In genomic region chr3:193801094-193801493, GRCh38 we compare ENCODE assay signal across 23 cellular contexts.
DNase-seq lines count a peak whose midpoint lies in the region; ATAC-seq, FAIRE-seq and TF ChIP-seq lines count a peak whose summit lies in the region.
"Had no signal": no experiment of that assay in that cellular context is flagged by ENCODE, and none has a peak within 500 bp of the region (broad histone marks: within the 10 kb centered on the region; RNA-seq: fewer than 3 reads in every experiment).

No MANE protein-coding gene starts in this region.

- intact Hi-C loops in HepG2 (cut with micrococcal nuclease; ENCODE audit: unreplicated experiment) (no loop called here), right lobe of liver (cut with DNase I) (no loop called here), kidney (cut with DNase I) (no loop called here), spleen (cut with DNase I; ENCODE audit: low total_unique reads) (no loop called here)

- TF ChIP-seq POLR2A in HepG2 (IDR thresholded peaks at IDR 0.05; ENCODE audit: insufficient read depth in 1 of 2, low read depth in 2 of 2, low read length in 2 of 2), result no peak
- TF ChIP-seq POLR2A in right lobe of liver (IDR thresholded peaks at IDR 0.05), result no peak
- no peak for TF ChIP-seq POLR2A in spleen (IDR thresholded peaks at IDR 0.05)
- no peak for TF ChIP-seq POLR2A in upper lobe of left lung (IDR thresholded peaks at IDR 0.05)

- TF ChIP-seq CTCF in HepG2 (CRISPR knock-in tag; IDR thresholded peaks at IDR 0.05) (no peak), right lobe of liver (IDR thresholded peaks at IDR 0.05) (no peak), kidney (IDR thresholded peaks at IDR 0.05; ENCODE audit: borderline replicate concordance, extremely low read depth, insufficient read depth) (no peak), nephron (IDR thresholded peaks at IDR 0.05; ENCODE audit: unreplicated experiment in 3 of 3) (no peak), spleen (IDR thresholded peaks at IDR 0.05 in 8 of 11, conservative IDR thresholded peaks at IDR 0.05 in 3 of 11) (no peak), upper lobe of left lung (IDR thresholded peaks at IDR 0.05) (no peak)

- H4K20me1 ChIP-seq in HepG2 (ENCODE audit: insufficient read depth, low read length), result no peaks in the 10 kb centered on the region
- H4K20me1 ChIP-seq: BLaER1 treated with 17β-estradiol and CSF1 and Interleukin-3, amounts not matched to agents 10 nM and 100 nM had no signal

- POLR2A ChIA-PET in HepG2 (lab: Yijun Ruan, JAX), result no interaction called here

- H3K4me3 ChIP-seq in HepG2 (replicated peaks in 1 of 3; ENCODE audit: insufficient read depth in 1 of 3, low read depth in 2 of 3, low read length in 3 of 3), result no peak overlapping the region
- H3K4me3 ChIP-seq in right lobe of liver, result no peak overlapping the region
- no peak overlapping the region for H3K4me3 ChIP-seq in SK-N-MC
- H3K4me3 ChIP-seq in kidney (ENCODE audit: low read length in 2 of 2), result no peak overlapping the region
- no peak overlapping the region for H3K4me3 ChIP-seq in spleen
- no peak overlapping the region for H3K4me3 ChIP-seq in upper lobe of left lung
- H3K4me3 ChIP-seq: BLaER1 treated with 17β-estradiol and CSF1 and Interleukin-3, amounts not matched to agents 10 nM and 100 nM had no signal

- in situ Hi-C loops in HepG2 (cut with HindIII; ENCODE audit: extremely low pct_ligation_motif_present, low pct_unique_long_range_greater_than_20kb), result no loop called here

- TF ChIP-seq RAD21 in HepG2 (CRISPR knock-in tag; IDR thresholded peaks at IDR 0.05), result no peak

- CTCF ChIA-PET in HepG2 (lab: Yijun Ruan, JAX; ENCODE audit: low intra/inter-chr PET ratio, low total read pairs), result no interaction called here

- H3K27ac Mint-ChIP-seq in nephron, result peak overlapping the region; percentile 33 to 79 (median 55)
- H3K27ac Mint-ChIP-seq: B cell; CD4-positive, alpha-beta T cell; CD8-positive, alpha-beta T cell had no signal

- H3K27me3 ChIP-seq in HepG2 (ENCODE audit: control insufficient read depth in 1 of 2, insufficient read depth in 2 of 2, low read length in 2 of 2), result peaks cover 2 to 19% of the 10 kb centered on the region in 2 experiments; a peak in 3 of 5 replicates
- H3K27me3 ChIP-seq in right lobe of liver, result no peaks in the 10 kb centered on the region
- no peaks in the 10 kb centered on the region for H3K27me3 ChIP-seq in spleen (replicated peaks in 1 of 7)
- H3K27me3 ChIP-seq in upper lobe of left lung, result no peaks in the 10 kb centered on the region

- H3K4me3 Mint-ChIP-seq in nephron, result no peak overlapping the region
- H3K4me3 Mint-ChIP-seq: B cell; CD4-positive, alpha-beta T cell; CD8-positive, alpha-beta T cell had no signal

- peaks cover 50% of the 10 kb centered on the region for H3K4me1 Mint-ChIP-seq in nephron
- H3K4me1 Mint-ChIP-seq: B cell had no signal

- H3K36me3 Mint-ChIP-seq in nephron (ENCODE audit: low read depth), result no peaks in the 10 kb centered on the region
- H3K36me3 Mint-ChIP-seq: CD8-positive, alpha-beta T cell had no signal

- DNase-seq in HepG2 (ENCODE audit: low spot score), result no peak
- no peak for DNase-seq in right lobe of liver
- no peak for DNase-seq in SK-N-MC (ENCODE audit: low read depth, low spot score)
- DNase-seq in kidney, result no peak
- no peak for DNase-seq in NCI-H510A (lab: John Stamatoyannopoulos, UW)
- no peak for DNase-seq in spleen
- no peak for DNase-seq in upper lobe of left lung
- DNase-seq: AML-193; Caco-2; Calu3; CD4-positive, alpha-beta T cell; CD8-positive, alpha-beta T cell; DMS79 treated with DMSO at 0.1 percent for 48 hours; GF-D8 had no signal

- H3K4me1 ChIP-seq in HepG2 (ENCODE audit: insufficient read depth, low read length) (peaks cover 5% of the 10 kb centered on the region), right lobe of liver (no peaks in the 10 kb centered on the region), kidney (ENCODE audit: control insufficient read depth in 1 of 2, insufficient read depth in 1 of 2, low read depth in 1 of 2, low read length in 2 of 2) (peaks cover 0 to 3% of the 10 kb centered on the region in 2 donors), spleen (no peaks in the 10 kb centered on the region), upper lobe of left lung (no peaks in the 10 kb centered on the region)

- no peaks in the 10 kb centered on the region for H3K9me3 Mint-ChIP-seq in nephron
- H3K9me3 Mint-ChIP-seq: CD4-positive, alpha-beta T cell; CD8-positive, alpha-beta T cell had no signal

- FAIRE-seq in HepG2 (lab: Jason Lieb, UNC), result no peak
- FAIRE-seq in kidney (lab: Jason Lieb, UNC), result peak; percentile 39
- FAIRE-seq: D721Med, G401.6, GM12891, GM19239 had no signal

- H3K4me2 ChIP-seq in HepG2 (ENCODE audit: low read depth, low read length), result no peak overlapping the region
- H3K4me2 ChIP-seq: BLaER1 treated with 17β-estradiol and CSF1 and Interleukin-3, amounts not matched to agents 10 nM and 100 nM had no signal

- H3K27ac ChIP-seq in HepG2 (ENCODE audit: extremely low read length, insufficient read depth, low read length), result no peak overlapping the region
- no peak overlapping the region for H3K27ac ChIP-seq in right lobe of liver
- peak overlapping the region; percentile 7; the same call in 1 of the 2 replicates for H3K27ac ChIP-seq in SK-N-MC
- no peak overlapping the region for H3K27ac ChIP-seq in kidney (ENCODE audit: low read depth in 2 of 2, low read length in 2 of 2)
- H3K27ac ChIP-seq in spleen, result no peak overlapping the region
- no peak overlapping the region for H3K27ac ChIP-seq in upper lobe of left lung
- H3K27ac ChIP-seq: 22Rv1; BLaER1 treated with 17β-estradiol and CSF1 and Interleukin-3, amounts not matched to agents 10 nM and 100 nM; C4-2B had no signal

- no TSS peak for BruUV-seq in HepG2 (replicated peaks; lab: Mats Ljungman, UMichigan)

- H3K27me3 Mint-ChIP-seq in nephron (ENCODE audit: low read depth), result peaks cover 4% of the 10 kb centered on the region
- H3K27me3 Mint-ChIP-seq: CD4-positive, alpha-beta T cell had no signal

- no peak overlapping the region for H3K9ac ChIP-seq in HepG2 (ENCODE audit: insufficient read depth, low read depth, low read length)
- H3K9ac ChIP-seq in SK-N-MC (ENCODE audit: insufficient read length), result no peak overlapping the region
- no peak overlapping the region for H3K9ac ChIP-seq in kidney (ENCODE audit: low read length in 2 of 2)
- H3K9ac ChIP-seq: BLaER1 treated with 17β-estradiol and CSF1 and Interleukin-3, amounts not matched to agents 10 nM and 100 nM had no signal

- no peak for TF ChIP-seq EP300 in HepG2 (IDR thresholded peaks at IDR 0.05; ENCODE audit: low read depth in 2 of 2, low read length in 2 of 2)
- no peak for TF ChIP-seq EP300 in HepG2 (CRISPR knock-in tag; IDR thresholded peaks at IDR 0.05; ENCODE audit: borderline replicate concordance)
- TF ChIP-seq EP300 in upper lobe of left lung (IDR thresholded peaks at IDR 0.05), result no peak

- no peaks in the 10 kb centered on the region for H3K36me3 ChIP-seq in HepG2 (replicated peaks in 1 of 2; ENCODE audit: control insufficient read depth in 1 of 2, insufficient read depth in 2 of 2, low read length in 2 of 2)
- no peaks in the 10 kb centered on the region for H3K36me3 ChIP-seq in right lobe of liver
- H3K36me3 ChIP-seq in SK-N-MC (ENCODE audit: insufficient read depth, low read length), result no peaks in the 10 kb centered on the region
- no peaks in the 10 kb centered on the region for H3K36me3 ChIP-seq in kidney (ENCODE audit: control insufficient read depth in 1 of 2, insufficient read depth in 2 of 2, low read length in 2 of 2)
- no peaks in the 10 kb centered on the region for H3K36me3 ChIP-seq in spleen
- no peaks in the 10 kb centered on the region for H3K36me3 ChIP-seq in upper lobe of left lung
- H3K36me3 ChIP-seq: BLaER1 treated with 17β-estradiol and CSF1 and Interleukin-3, amounts not matched to agents 10 nM and 100 nM had no signal

- H3K79me2 ChIP-seq in HepG2 (ENCODE audit: insufficient read depth, low read length), result no peaks in the 10 kb centered on the region

- ATAC-seq in HepG2 (no peak), right lobe of liver (no peak), upper lobe of left lung (ENCODE audit: low FRiP score in 2 of 2) (no peak)
- ATAC-seq: CD8-positive, alpha-beta T cell had no signal

- H3K9me3 ChIP-seq in HepG2 (ENCODE audit: low read length) (no peaks in the 10 kb centered on the region), right lobe of liver (no peaks in the 10 kb centered on the region), SK-N-MC (ENCODE audit: low read depth, low read length) (no peaks in the 10 kb centered on the region), kidney (ENCODE audit: control insufficient read depth in 1 of 2, low read length in 2 of 2) (no peaks in the 10 kb centered on the region), spleen (no peaks in the 10 kb centered on the region), upper lobe of left lung (no peaks in the 10 kb centered on the region)
- H3K9me3 ChIP-seq: BLaER1 treated with 17β-estradiol and CSF1 and Interleukin-3, amounts not matched to agents 10 nM and 100 nM; Caco-2 had no signal

- no peak overlapping the region for H2AFZ ChIP-seq in HepG2 (ENCODE audit: low read length)

TF ChIP-seq in HepG2, 621 proteins besides CTCF, POLR2A, EP300 and RAD21:
- TF ChIP-seq MAFK (conservative IDR thresholded peaks at IDR 0.05 in 1 of 2, IDR thresholded peaks at IDR 0.05 in 1 of 2; ENCODE audit: low read length in 2 of 2), result peak; percentile 39 to 79
- no peak for TF ChIP-seq ZNF7 (CRISPR knock-in tag; IDR thresholded peaks at IDR 0.05)
- TF ChIP-seq MAFF (IDR thresholded peaks at IDR 0.05; ENCODE audit: low read depth, low read length), result peak; percentile 57
- TF ChIP-seq ZMAT3 (CRISPR knock-in tag; conservative IDR thresholded peaks at IDR 0.05), result no peak
- TF ChIP-seq HOXA5 (CRISPR knock-in tag; IDR thresholded peaks at IDR 0.05), result no peak
